ENCODE assay signal across 1 cellular context in genomic region chr4:94148052-94148451, GRCh38.
TF ChIP-seq lines count a peak whose summit lies in the region.
"Not testable (repeated sequence)": the region's sequence is repeated elsewhere in the genome, so short reads cannot be mapped to it uniquely, and the experiment has no call there.

No MANE protein-coding gene starts in this region.

TF ChIP-seq in HepG2, 621 proteins besides CTCF, POLR2A, EP300 and RAD21 (continued from another document and continues in another):
- TF ChIP-seq PATZ1 (CRISPR knock-in tag; IDR thresholded peaks at IDR 0.05) (0 out of 2 replicates have a peak, but pooled peaks have one; percentile 23), ZNF644 (CRISPR knock-in tag; IDR thresholded peaks at IDR 0.05; ENCODE audit: low read depth) (0 out of 2 replicates have a peak, but pooled peaks have one; percentile 16), KDM2A (CRISPR knock-in tag; IDR thresholded peaks at IDR 0.05; ENCODE audit: borderline replicate concordance, low read depth) (peak; percentile 37; the same call in 1 of the 2 replicates), ZNF292 (CRISPR knock-in tag; IDR thresholded peaks at IDR 0.05; ENCODE audit: borderline replicate concordance, low read depth) (peak; percentile 84; the same call in 1 of the 2 replicates), REPIN1 (CRISPR knock-in tag; IDR thresholded peaks at IDR 0.05; ENCODE audit: borderline replicate concordance, low read depth) (peak; percentile 59; the same call in 1 of the 2 replicates), ELF1 (CRISPR knock-in tag; IDR thresholded peaks at IDR 0.05) (0 out of 2 replicates have a peak, but pooled peaks have one; percentile 24), ZNF598 (CRISPR knock-in tag; IDR thresholded peaks at IDR 0.05; ENCODE audit: borderline replicate concordance) (0 out of 2 replicates have a peak, but pooled peaks have one; percentile 35), ZNF609 (CRISPR knock-in tag; IDR thresholded peaks at IDR 0.05; ENCODE audit: borderline replicate concordance) (peak; percentile 36; the same call in 1 of the 2 replicates), ZNF33B (CRISPR knock-in tag; IDR thresholded peaks at IDR 0.05) (0 out of 2 replicates have a peak, but pooled peaks have one; percentile 30), ZNF331 (CRISPR knock-in tag; IDR thresholded peaks at IDR 0.05) (0 out of 2 replicates have a peak, but pooled peaks have one; percentile 54), RXRB (CRISPR knock-in tag; IDR thresholded peaks at IDR 0.05; ENCODE audit: borderline replicate concordance) (peak; percentile 32; the same call in 1 of the 2 replicates), SOX13 (CRISPR knock-in tag; conservative IDR thresholded peaks at IDR 0.05 in 1 of 2, IDR thresholded peaks at IDR 0.05 in 1 of 2) (peak in 1 of 2 experiments; percentile 72; a peak in 2 of 4 replicates), SAP130 (CRISPR knock-in tag; IDR thresholded peaks at IDR 0.05; ENCODE audit: low read depth) (peak; percentile 23; the same call in 1 of the 2 replicates), HMGXB4 (CRISPR knock-in tag; IDR thresholded peaks at IDR 0.05; ENCODE audit: borderline replicate concordance in 1 of 2, low read depth in 1 of 2) (0 out of 4 replicates have a peak, but pooled peaks of 1 of the 2 experiments have one; percentile 13), HDAC1 (CRISPR knock-in tag; IDR thresholded peaks at IDR 0.05) (peak; percentile 50; the same call in 1 of the 2 replicates), DRAP1 (CRISPR knock-in tag; IDR thresholded peaks at IDR 0.05) (peak; percentile 49; the same call in 1 of the 2 replicates), THAP9 (CRISPR knock-in tag; IDR thresholded peaks at IDR 0.05; ENCODE audit: borderline replicate concordance) (peak; percentile 67; the same call in 1 of the 2 replicates), ZNF574 (CRISPR knock-in tag; IDR thresholded peaks at IDR 0.05) (peak; percentile 35; the same call in 1 of the 2 replicates), NR2F6 (CRISPR knock-in tag; IDR thresholded peaks at IDR 0.05) (0 out of 2 replicates have a peak, but pooled peaks have one; percentile 9), RFXAP (CRISPR knock-in tag; IDR thresholded peaks at IDR 0.05; ENCODE audit: borderline replicate concordance) (peak; percentile 32; the same call in 1 of the 2 replicates), NRL (CRISPR knock-in tag; IDR thresholded peaks at IDR 0.05; ENCODE audit: borderline replicate concordance) (peak; percentile 23; the same call in 1 of the 2 replicates)
- TF ChIP-seq, protein P1, sequence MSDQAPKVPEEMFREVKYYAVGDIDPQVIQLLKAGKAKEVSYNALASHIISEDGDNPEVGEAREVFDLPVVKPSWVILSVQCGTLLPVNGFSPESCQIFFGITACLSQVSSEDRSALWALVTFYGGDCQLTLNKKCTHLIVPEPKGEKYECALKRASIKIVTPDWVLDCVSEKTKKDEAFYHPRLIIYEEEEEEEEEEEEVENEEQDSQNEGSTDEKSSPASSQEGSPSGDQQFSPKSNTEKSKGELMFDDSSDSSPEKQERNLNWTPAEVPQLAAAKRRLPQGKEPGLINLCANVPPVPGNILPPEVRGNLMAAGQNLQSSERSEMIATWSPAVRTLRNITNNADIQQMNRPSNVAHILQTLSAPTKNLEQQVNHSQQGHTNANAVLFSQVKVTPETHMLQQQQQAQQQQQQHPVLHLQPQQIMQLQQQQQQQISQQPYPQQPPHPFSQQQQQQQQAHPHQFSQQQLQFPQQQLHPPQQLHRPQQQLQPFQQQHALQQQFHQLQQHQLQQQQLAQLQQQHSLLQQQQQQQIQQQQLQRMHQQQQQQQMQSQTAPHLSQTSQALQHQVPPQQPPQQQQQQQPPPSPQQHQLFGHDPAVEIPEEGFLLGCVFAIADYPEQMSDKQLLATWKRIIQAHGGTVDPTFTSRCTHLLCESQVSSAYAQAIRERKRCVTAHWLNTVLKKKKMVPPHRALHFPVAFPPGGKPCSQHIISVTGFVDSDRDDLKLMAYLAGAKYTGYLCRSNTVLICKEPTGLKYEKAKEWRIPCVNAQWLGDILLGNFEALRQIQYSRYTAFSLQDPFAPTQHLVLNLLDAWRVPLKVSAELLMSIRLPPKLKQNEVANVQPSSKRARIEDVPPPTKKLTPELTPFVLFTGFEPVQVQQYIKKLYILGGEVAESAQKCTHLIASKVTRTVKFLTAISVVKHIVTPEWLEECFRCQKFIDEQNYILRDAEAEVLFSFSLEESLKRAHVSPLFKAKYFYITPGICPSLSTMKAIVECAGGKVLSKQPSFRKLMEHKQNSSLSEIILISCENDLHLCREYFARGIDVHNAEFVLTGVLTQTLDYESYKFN (CRISPR knock-in tag; conservative IDR thresholded peaks at IDR 0.05): peak; percentile 74
- not testable (repeated sequence) for TF ChIP-seq SOX13, NR2F6 (IDR thresholded peaks at IDR 0.05)
- TF ChIP-seq, protein P2, sequence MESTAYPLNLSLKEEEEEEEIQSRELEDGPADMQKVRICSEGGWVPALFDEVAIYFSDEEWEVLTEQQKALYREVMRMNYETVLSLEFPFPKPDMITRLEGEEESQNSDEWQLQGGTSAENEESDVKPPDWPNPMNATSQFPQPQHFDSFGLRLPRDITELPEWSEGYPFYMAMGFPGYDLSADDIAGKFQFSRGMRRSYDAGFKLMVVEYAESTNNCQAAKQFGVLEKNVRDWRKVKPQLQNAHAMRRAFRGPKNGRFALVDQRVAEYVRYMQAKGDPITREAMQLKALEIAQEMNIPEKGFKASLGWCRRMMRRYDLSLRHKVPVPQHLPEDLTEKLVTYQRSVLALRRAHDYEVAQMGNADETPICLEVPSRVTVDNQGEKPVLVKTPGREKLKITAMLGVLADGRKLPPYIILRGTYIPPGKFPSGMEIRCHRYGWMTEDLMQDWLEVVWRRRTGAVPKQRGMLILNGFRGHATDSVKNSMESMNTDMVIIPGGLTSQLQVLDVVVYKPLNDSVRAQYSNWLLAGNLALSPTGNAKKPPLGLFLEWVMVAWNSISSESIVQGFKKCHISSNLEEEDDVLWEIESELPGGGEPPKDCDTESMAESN (CRISPR knock-in tag; conservative IDR thresholded peaks at IDR 0.05): 0 out of 2 replicates have a peak, but pooled peaks have one; percentile 10
- TF ChIP-seq, protein P3, sequence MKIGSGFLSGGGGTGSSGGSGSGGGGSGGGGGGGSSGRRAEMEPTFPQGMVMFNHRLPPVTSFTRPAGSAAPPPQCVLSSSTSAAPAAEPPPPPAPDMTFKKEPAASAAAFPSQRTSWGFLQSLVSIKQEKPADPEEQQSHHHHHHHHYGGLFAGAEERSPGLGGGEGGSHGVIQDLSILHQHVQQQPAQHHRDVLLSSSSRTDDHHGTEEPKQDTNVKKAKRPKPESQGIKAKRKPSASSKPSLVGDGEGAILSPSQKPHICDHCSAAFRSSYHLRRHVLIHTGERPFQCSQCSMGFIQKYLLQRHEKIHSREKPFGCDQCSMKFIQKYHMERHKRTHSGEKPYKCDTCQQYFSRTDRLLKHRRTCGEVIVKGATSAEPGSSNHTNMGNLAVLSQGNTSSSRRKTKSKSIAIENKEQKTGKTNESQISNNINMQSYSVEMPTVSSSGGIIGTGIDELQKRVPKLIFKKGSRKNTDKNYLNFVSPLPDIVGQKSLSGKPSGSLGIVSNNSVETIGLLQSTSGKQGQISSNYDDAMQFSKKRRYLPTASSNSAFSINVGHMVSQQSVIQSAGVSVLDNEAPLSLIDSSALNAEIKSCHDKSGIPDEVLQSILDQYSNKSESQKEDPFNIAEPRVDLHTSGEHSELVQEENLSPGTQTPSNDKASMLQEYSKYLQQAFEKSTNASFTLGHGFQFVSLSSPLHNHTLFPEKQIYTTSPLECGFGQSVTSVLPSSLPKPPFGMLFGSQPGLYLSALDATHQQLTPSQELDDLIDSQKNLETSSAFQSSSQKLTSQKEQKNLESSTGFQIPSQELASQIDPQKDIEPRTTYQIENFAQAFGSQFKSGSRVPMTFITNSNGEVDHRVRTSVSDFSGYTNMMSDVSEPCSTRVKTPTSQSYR (CRISPR knock-in tag; IDR thresholded peaks at IDR 0.05; ENCODE audit: borderline replicate concordance): peak; percentile 96
